8 cellular contexts compared by ENCODE assay signal in the genomic region with DNA sequence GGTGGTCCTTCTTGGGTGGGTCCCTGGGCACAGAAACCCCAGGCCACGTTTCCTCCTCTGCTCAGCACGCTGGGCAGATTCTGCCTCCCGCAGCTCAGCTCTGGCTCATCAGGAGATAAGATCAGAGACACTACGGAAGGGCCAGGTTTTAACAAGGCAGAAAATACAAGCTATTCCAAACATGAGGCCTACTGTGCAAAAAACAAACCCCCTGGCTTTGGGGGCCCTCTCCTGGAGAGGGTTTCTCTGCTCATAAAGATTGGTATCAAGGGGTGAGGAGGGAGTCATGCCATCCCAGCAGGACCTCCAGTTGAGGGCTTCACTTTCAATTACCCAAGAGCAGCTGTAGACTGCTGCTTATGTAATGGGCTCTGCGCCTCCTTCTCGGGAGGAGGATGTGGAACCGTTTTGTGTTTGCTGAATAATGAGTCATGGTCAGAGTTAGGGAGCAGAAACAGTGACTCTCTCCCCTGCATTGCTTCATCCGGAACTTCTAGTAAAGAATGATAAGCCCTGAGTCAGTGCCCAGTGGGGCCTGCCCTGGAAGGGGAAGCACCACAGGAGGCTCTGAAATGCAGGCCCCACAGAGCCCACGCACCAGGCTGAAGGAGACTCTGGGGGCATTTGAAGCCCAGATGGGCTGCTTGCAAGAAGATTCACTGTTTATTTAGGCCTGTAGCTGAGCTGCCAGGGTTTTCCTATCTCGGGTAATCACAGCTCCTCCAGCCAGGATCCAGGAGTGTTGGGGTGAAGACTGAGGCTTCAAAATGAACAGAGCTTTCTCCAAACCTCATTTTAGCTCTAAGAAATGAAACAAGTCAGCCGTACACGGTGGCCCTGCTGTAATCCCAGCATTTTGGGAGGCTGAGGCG.
DNase-seq lines count a peak whose midpoint lies in the region; ATAC-seq and TF ChIP-seq lines count a peak whose summit lies in the region.

No MANE protein-coding gene starts in this region.

- peak; percentile 97 for ATAC-seq in GM19351 (IDR thresholded peaks at IDR 0.05; ENCODE audit: unreplicated experiment)
- peak; percentile 97 for ATAC-seq in HG03378 (IDR thresholded peaks at IDR 0.05; ENCODE audit: unreplicated experiment)

- no peak for TF ChIP-seq CTCF in colonic mucosa (IDR thresholded peaks at IDR 0.05)
- no peak for TF ChIP-seq CTCF in liver (IDR thresholded peaks at IDR 0.05; ENCODE audit: low read depth, low read length, missing input control)

- WGBS in liver: 64% methylated on average over 13 of the region's 13 CpGs

- H3K4me3 ChIP-seq in colonic mucosa: no peak overlapping the region
- H3K4me3 ChIP-seq in liver (ENCODE audit: low read depth in 1 of 3, low read length in 3 of 3): no peak overlapping the region

- peaks cover 5% of the 10 kb centered on the region for H3K4me1 ChIP-seq in colonic mucosa
- no peaks in the 10 kb centered on the region for H3K4me1 ChIP-seq in liver (ENCODE audit: control insufficient read depth in 4 of 4, insufficient read depth in 4 of 4, low read length in 3 of 4)

- intact Hi-C loops in colonic mucosa (cut with DNase I): no loop called here

- no peaks in the 10 kb centered on the region for H3K36me3 ChIP-seq in colonic mucosa
- H3K36me3 ChIP-seq in liver (ENCODE audit: control insufficient read depth in 4 of 4, insufficient read depth in 3 of 4, low read depth in 1 of 4, low read length in 3 of 4): no peaks in the 10 kb centered on the region

- no peaks in the 10 kb centered on the region for H3K27me3 ChIP-seq in colonic mucosa
- H3K27me3 ChIP-seq in liver (ENCODE audit: control insufficient read depth in 4 of 4, insufficient read depth in 4 of 4, low read length in 3 of 4): no peaks in the 10 kb centered on the region

- H3K27ac ChIP-seq in colonic mucosa (peak overlapping the region; percentile 84), liver (ENCODE audit: low read depth in 1 of 2, low read length in 2 of 2) (peak overlapping the region in 1 of 2 donors; percentile 42)

- H3K9ac ChIP-seq in colonic mucosa (ENCODE audit: low read depth in 2 of 2, low read length in 2 of 2): no peak overlapping the region
- H3K9ac ChIP-seq in liver (ENCODE audit: low read depth in 1 of 2, low read length in 2 of 2): no peak overlapping the region

- DNase-seq in CMK (ENCODE audit: low read depth) (peak; percentile 94), SK-N-DZ (ENCODE audit: low spot score) (peak; percentile 67), colonic mucosa (peak; percentile 83), NCI-H2107 (lab: John Stamatoyannopoulos, UW) (no peak)
- peak; percentile 44 for DNase-seq in stimulated activated CD4-positive, alpha-beta T cell treated with anti-CD3 and anti-CD28 coated beads, Interleukin-4, amount 100 ng/mL, for 24 hours

- H3K9me3 ChIP-seq in colonic mucosa: no peaks in the 10 kb centered on the region
- H3K9me3 ChIP-seq in liver (ENCODE audit: control insufficient read depth in 4 of 4, low read length in 3 of 4): no peaks in the 10 kb centered on the region

- no peak for TF ChIP-seq RAD21 in liver (IDR thresholded peaks at IDR 0.05)

TF ChIP-seq in liver, 16 proteins besides CTCF, POLR2A, EP300 and RAD21:
- TF ChIP-seq JUND (IDR thresholded peaks at IDR 0.05) (peak; percentile 90 to 91), HNF4A (conservative IDR thresholded peaks at IDR 0.05) (no peak), GABPA (IDR thresholded peaks at IDR 0.05 in 1 of 2, conservative IDR thresholded peaks at IDR 0.05 in 1 of 2) (no peak), FOXA1 (IDR thresholded peaks at IDR 0.05) (no peak)
- TF ChIP-seq, protein P1, sequence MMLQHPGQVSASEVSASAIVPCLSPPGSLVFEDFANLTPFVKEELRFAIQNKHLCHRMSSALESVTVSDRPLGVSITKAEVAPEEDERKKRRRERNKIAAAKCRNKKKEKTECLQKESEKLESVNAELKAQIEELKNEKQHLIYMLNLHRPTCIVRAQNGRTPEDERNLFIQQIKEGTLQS (IDR thresholded peaks at IDR 0.05): peak; percentile 62
- TF ChIP-seq, protein P2, sequence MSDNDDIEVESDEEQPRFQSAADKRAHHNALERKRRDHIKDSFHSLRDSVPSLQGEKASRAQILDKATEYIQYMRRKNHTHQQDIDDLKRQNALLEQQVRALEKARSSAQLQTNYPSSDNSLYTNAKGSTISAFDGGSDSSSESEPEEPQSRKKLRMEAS (IDR thresholded peaks at IDR 0.05): peak; percentile 17
